Comparison of ENCODE assay signal across 9 cellular contexts in genomic region chr3:196207833-196208607, GRCh38. TPM values are rescaled to one million over a fixed set of nuclear protein-coding genes. Genes with fewer than 3 reads are reported as not detected.
A peak's percentile ranks its signal among the peaks of the same experiment; 100 is the strongest.
DNase-seq lines count a peak whose midpoint lies in the region; ATAC-seq and TF ChIP-seq lines count a peak whose summit lies in the region.
"Had no signal": no experiment of that assay in that cellular context is flagged by ENCODE, and none has a peak within 500 bp of the region (broad histone marks: within the 10 kb centered on the region; RNA-seq: fewer than 3 reads in every experiment).

No MANE protein-coding gene starts in this region.

- H2BK12ac ChIP-seq in trophoblast cell (ENCODE audit: low read length): no peak overlapping the region

- H3K18ac ChIP-seq in trophoblast cell (ENCODE audit: low read length): no peak overlapping the region

- peak overlapping the region; percentile 50 for H3K4me2 ChIP-seq in trophoblast cell (ENCODE audit: low read length)

- no peak overlapping the region for H2BK120ac ChIP-seq in trophoblast cell (ENCODE audit: insufficient read depth, low read length, poor library complexity)

- TF ChIP-seq CTCF in CD4-positive, alpha-beta T cell (IDR thresholded peaks at IDR 0.05): no peak
- TF ChIP-seq CTCF in fibroblast of mammary gland (conservative IDR thresholded peaks at IDR 0.05; ENCODE audit: control insufficient read depth, insufficient read depth, low read depth, low read length): no peak

- no peak overlapping the region for H3K4ac ChIP-seq in trophoblast cell (ENCODE audit: low read depth, low read length)

- DNase-seq in CD4-positive, alpha-beta T cell: peak; percentile 46 to 69 (median 52)
- DNase-seq in NCI-H146 (lab: John Stamatoyannopoulos, UW) (peak; percentile 92), activated T-cell treated with anti-CD3 and anti-CD28 coated beads for 1 hour (ENCODE audit: low read depth) (peak; percentile 48), fibroblast of mammary gland (ENCODE audit: low read depth) (peak; percentile 31), trophoblast cell (peak; percentile 57 to 86), NCI-H2107 treated with DMSO at 0.1 percent for 48 hours (lab: John Stamatoyannopoulos, UW; ENCODE audit: unreplicated experiment) (no peak)

- H3K79me2 ChIP-seq in trophoblast cell (ENCODE audit: control insufficient read depth, insufficient read depth, low read length, poor library complexity): no peaks in the 10 kb centered on the region

- no peak overlapping the region for H4K8ac ChIP-seq in trophoblast cell (ENCODE audit: low read depth, low read length)

- peak overlapping the region; percentile 89 for H3K4me3 Mint-ChIP-seq in CD4-positive, alpha-beta T cell

- H3K23ac ChIP-seq in trophoblast cell (ENCODE audit: low read length): no peak overlapping the region

- no peak overlapping the region for H2BK5ac ChIP-seq in trophoblast cell (ENCODE audit: low read depth, low read length, poor library complexity)

- no peaks in the 10 kb centered on the region for H3K79me1 ChIP-seq in trophoblast cell (ENCODE audit: low read length)

- no peaks in the 10 kb centered on the region for H3K27me3 Mint-ChIP-seq in CD4-positive, alpha-beta T cell

- peak; percentile 75 for ATAC-seq in CD4-positive, alpha-beta T cell (ENCODE audit: poor library complexity)
- no peak for ATAC-seq in HG02763 (IDR thresholded peaks at IDR 0.05; ENCODE audit: unreplicated experiment)
- ATAC-seq in HG03139 (IDR thresholded peaks at IDR 0.05; ENCODE audit: unreplicated experiment): no peak

- no peak overlapping the region for H4K91ac ChIP-seq in trophoblast cell (ENCODE audit: low read depth, low read length)

- H2AK5ac ChIP-seq in trophoblast cell (ENCODE audit: low read length): no peak overlapping the region

- H4K12ac ChIP-seq in trophoblast cell (ENCODE audit: low read depth, low read length): no peak overlapping the region

- H3K9me3 ChIP-seq in CD4-positive, alpha-beta T cell (ENCODE audit: control insufficient read depth, low read length): no peaks in the 10 kb centered on the region
- H3K9me3 ChIP-seq in trophoblast cell (ENCODE audit: insufficient read depth, low read depth, low read length): peaks cover 7% of the 10 kb centered on the region

- H3K4me1 ChIP-seq in trophoblast cell (ENCODE audit: control insufficient read depth in 1 of 2, insufficient read depth in 2 of 2, low read length in 2 of 2): peaks cover 3 to 4% of the 10 kb centered on the region in 2 experiments

- H3K4me3 ChIP-seq in fibroblast of mammary gland (ENCODE audit: control insufficient read depth, low read depth, low read length): peak overlapping the region; percentile 43
- no peak overlapping the region for H3K4me3 ChIP-seq in trophoblast cell (ENCODE audit: low read depth, low read length)

- no peak overlapping the region for H2AFZ ChIP-seq in trophoblast cell (ENCODE audit: insufficient read depth, low read length, poor library complexity)

- peak overlapping the region; percentile 36 for H3K27ac Mint-ChIP-seq in CD4-positive, alpha-beta T cell

- no peak overlapping the region for H3K27ac ChIP-seq in CD4-positive, alpha-beta T cell (ENCODE audit: low read depth, low read length)
- H3K27ac ChIP-seq in trophoblast cell (ENCODE audit: low read depth, low read length): no peak overlapping the region

- no CpG with 5 or more reads among the region's 49 CpGs for WGBS in trophoblast cell (ENCODE audit: extremely low coverage, insufficient coverage, insufficient read length)

- CTCF ChIA-PET in CD4-positive, alpha-beta T cell (lab: Charles Lee): interaction anchor here (2.4 kb wide), 1 partner anchor 135 kb away, joined by 5 read pairs; no protein-coding TSS in a partner anchor

- no peak overlapping the region for H3K9ac ChIP-seq in trophoblast cell (ENCODE audit: low read length)

- no peaks in the 10 kb centered on the region for H3K9me3 Mint-ChIP-seq in CD4-positive, alpha-beta T cell

- intact Hi-C loops in CD4-positive, alpha-beta T cell (cut with DNase I, micrococcal nuclease): no loop called here

- H3K14ac ChIP-seq in trophoblast cell (ENCODE audit: low read length): no peak overlapping the region

- no peaks in the 10 kb centered on the region for H3K36me3 ChIP-seq in trophoblast cell (ENCODE audit: control insufficient read depth in 1 of 2, insufficient read depth in 2 of 2, low read length in 2 of 2)

- peaks cover 9% of the 10 kb centered on the region for H3K4me1 Mint-ChIP-seq in CD4-positive, alpha-beta T cell (ENCODE audit: low read depth)

- no peaks in the 10 kb centered on the region for H3K27me3 ChIP-seq in CD4-positive, alpha-beta T cell (ENCODE audit: control insufficient read depth, insufficient read depth, low read length)
- no peaks in the 10 kb centered on the region for H3K27me3 ChIP-seq in trophoblast cell (ENCODE audit: insufficient read depth, low read length)

- no peaks in the 10 kb centered on the region for H3K36me3 Mint-ChIP-seq in CD4-positive, alpha-beta T cell (ENCODE audit: low read depth)

- POLR2A ChIA-PET in CD4-positive, alpha-beta T cell (lab: Charles Lee): interaction anchor here (1.1 to 1.3 kb wide), 2 partner anchors 11 to 135 kb away, joined by 3 to 4 read pairs; no protein-coding TSS in a partner anchor

RNA-seq across cellular contexts. Expression of gene ZDHHC19, which starts 3.2 kb away (rescaled TPM):
- not detected for total RNA-seq in CD4-positive, alpha-beta T cell
- 0.08 TPM in 1 of 2 replicates, not detected in the other for polyA plus RNA-seq in trophoblast cell (2013)
- total RNA-seq: lung microvascular endothelial cell had no signal

RNA-seq across cellular contexts. Expression of gene SLC51A, which starts 8.3 kb away (rescaled TPM):
- total RNA-seq in CD4-positive, alpha-beta T cell: not detected
- 0.08 TPM in 1 of 2 replicates, not detected in the other for polyA plus RNA-seq in trophoblast cell (2013)
- total RNA-seq: lung microvascular endothelial cell had no signal
